Comparison of ENCODE assay signal across 21 cellular contexts in the genomic region with DNA sequence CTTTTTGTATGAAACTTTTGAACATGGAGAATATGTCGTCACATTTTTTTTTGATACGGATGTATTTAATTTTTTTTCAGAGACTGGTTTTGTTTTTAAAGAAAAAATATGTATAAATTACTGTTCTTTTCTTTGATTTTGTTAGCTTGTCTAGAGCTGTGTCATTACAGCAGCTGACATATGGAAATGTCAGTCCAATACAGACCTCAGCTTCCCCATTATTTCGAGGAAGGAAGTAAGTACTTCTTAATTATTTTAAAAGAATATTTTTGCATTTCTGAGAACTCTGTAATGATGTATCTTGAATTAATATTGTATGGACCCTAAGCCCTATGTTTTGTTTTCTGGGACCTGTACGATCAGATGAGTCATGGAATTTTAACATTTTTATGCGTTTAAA. TPM values are rescaled to one million over a fixed set of nuclear protein-coding genes. Genes with fewer than 3 reads are reported as not detected.
DNase-seq lines count a peak whose midpoint lies in the region; ATAC-seq and TF ChIP-seq lines count a peak whose summit lies in the region.
"Had no signal": no experiment of that assay in that cellular context is flagged by ENCODE, and none has a peak within 500 bp of the region (broad histone marks: within the 10 kb centered on the region; RNA-seq: fewer than 3 reads in every experiment).

No MANE protein-coding gene starts in this region.

- DNase-seq in natural killer cell treated with Interleukin-12 subunit alpha and Interleukin-12 subunit beta and Interleukin-15 and Interleukin-18, amount 100 ng/mL, for 72 hours (ENCODE audit: low spot score), result no peak
- DNase-seq in natural killer cell (no peak), endothelial cell (ENCODE audit: low spot score) (no peak), upper lobe of right lung (no peak), ecto neural progenitor cell (ENCODE audit: low spot score) (no peak), GM19238 (ENCODE audit: insufficient read length, low spot score) (no peak)
- DNase-seq: BE2C; CD8-positive, alpha-beta T cell; DMS79 treated with DMSO at 0.1 percent for 48 hours; NCI-H187 treated with DMSO at 0.1 percent for 48 hours; NCI-H2171; NCI-H446; NCI-H69; NK-92 treated with Interleukin-12 subunit alpha and Interleukin-12 subunit beta, amount 100 ng/mL, for 24 hours; OCI-M1; SJCRH30 had no signal

- H3K79me2 ChIP-seq in Loucy (ENCODE audit: insufficient read depth, low read length), result peaks cover 59% of the 10 kb centered on the region

- peaks cover 17% of the 10 kb centered on the region for H3K4me1 ChIP-seq in Loucy (ENCODE audit: insufficient read depth, low read length, poor library complexity, severe bottlenecking)
- H3K4me1 ChIP-seq in upper lobe of right lung, result peaks cover 4% of the 10 kb centered on the region
- H3K4me1 ChIP-seq: BE2C, SJCRH30 had no signal

- peaks cover 33% of the 10 kb centered on the region for H4K20me1 ChIP-seq in Loucy (ENCODE audit: insufficient read depth, low read length, poor library complexity, severe bottlenecking)

- no peak overlapping the region for H3K4me3 Mint-ChIP-seq in natural killer cell treated with Interleukin-12 subunit alpha and Interleukin-12 subunit beta and Interleukin-15 and Interleukin-18, amount 100 ng/mL, for 72 hours
- H3K4me3 Mint-ChIP-seq in natural killer cell (no peak overlapping the region), endothelial cell (ENCODE audit: unreplicated experiment) (no peak overlapping the region)
- H3K4me3 Mint-ChIP-seq: CD8-positive, alpha-beta T cell had no signal

- ATAC-seq in natural killer cell treated with Interleukin-12 subunit alpha and Interleukin-12 subunit beta and Interleukin-15 and Interleukin-18, amount 100 ng/mL, for 72 hours, result no peak
- ATAC-seq in natural killer cell (no peak), upper lobe of right lung (peak; percentile 47), HG03378 (IDR thresholded peaks at IDR 0.05; ENCODE audit: unreplicated experiment) (no peak)
- ATAC-seq: CD8-positive, alpha-beta T cell; GM12878 had no signal

- no peaks in the 10 kb centered on the region for H3F3A ChIP-seq in Loucy (ENCODE audit: low read depth)

- TF ChIP-seq CTCF in natural killer cell (IDR thresholded peaks at IDR 0.05) (no peak), Loucy (conservative IDR thresholded peaks at IDR 0.05; ENCODE audit: low read length) (no peak), endothelial cell (IDR thresholded peaks at IDR 0.05; ENCODE audit: unreplicated experiment) (no peak), upper lobe of right lung (IDR thresholded peaks at IDR 0.05) (no peak)

- H3K9ac ChIP-seq in Loucy (ENCODE audit: low read depth, low read length, poor library complexity, severe bottlenecking), result no peak overlapping the region
- H3K9ac ChIP-seq: KMS-11 had no signal

- H3K4me1 Mint-ChIP-seq in natural killer cell treated with Interleukin-12 subunit alpha and Interleukin-12 subunit beta and Interleukin-15 and Interleukin-18, amount 100 ng/mL, for 72 hours (ENCODE audit: low read depth in 2 of 2), result peaks cover 24 to 29% of the 10 kb centered on the region in 2 donors
- peaks cover 40 to 51% of the 10 kb centered on the region in 2 donors for H3K4me1 Mint-ChIP-seq in natural killer cell
- peaks cover 2% of the 10 kb centered on the region for H3K4me1 Mint-ChIP-seq in endothelial cell (ENCODE audit: unreplicated experiment)

- H3K4me3 ChIP-seq in Loucy (ENCODE audit: low read length, poor library complexity, severe bottlenecking) (peak overlapping the region; percentile 44), upper lobe of right lung (no peak overlapping the region)
- H3K4me3 ChIP-seq: GM12878, SJCRH30 had no signal

- H3K9me3 ChIP-seq in Loucy (ENCODE audit: insufficient read depth, low read depth, low read length), result peaks cover 20% of the 10 kb centered on the region
- peaks cover 6% of the 10 kb centered on the region for H3K9me3 ChIP-seq in upper lobe of right lung
- H3K9me3 ChIP-seq: BE2C had no signal

- H3K9me2 ChIP-seq in Loucy (replicated peaks; ENCODE audit: low read depth, low read length), result no peaks in the 10 kb centered on the region

- H3K9me3 Mint-ChIP-seq in natural killer cell treated with Interleukin-12 subunit alpha and Interleukin-12 subunit beta and Interleukin-15 and Interleukin-18, amount 100 ng/mL, for 72 hours, result peaks cover 7% of the 10 kb centered on the region
- peaks cover 0 to 11% of the 10 kb centered on the region in 2 donors for H3K9me3 Mint-ChIP-seq in natural killer cell
- H3K9me3 Mint-ChIP-seq in endothelial cell (ENCODE audit: unreplicated experiment), result no peaks in the 10 kb centered on the region

- H3K36me3 ChIP-seq in Loucy (ENCODE audit: insufficient read depth, low read length) (peaks cover 52% of the 10 kb centered on the region), upper lobe of right lung (peaks cover 58% of the 10 kb centered on the region)

- H3K27me3 ChIP-seq in Loucy (ENCODE audit: insufficient read depth, low read length, poor library complexity, severe bottlenecking), result no peaks in the 10 kb centered on the region
- no peaks in the 10 kb centered on the region for H3K27me3 ChIP-seq in upper lobe of right lung
- H3K27me3 ChIP-seq: BE2C, SJCRH30 had no signal

- H3K27me3 Mint-ChIP-seq in natural killer cell treated with Interleukin-12 subunit alpha and Interleukin-12 subunit beta and Interleukin-15 and Interleukin-18, amount 100 ng/mL, for 72 hours, result no peaks in the 10 kb centered on the region
- H3K27me3 Mint-ChIP-seq in natural killer cell (ENCODE audit: low read depth in 2 of 2) (no peaks in the 10 kb centered on the region), endothelial cell (ENCODE audit: unreplicated experiment) (no peaks in the 10 kb centered on the region)

- H3K36me3 Mint-ChIP-seq in natural killer cell treated with Interleukin-12 subunit alpha and Interleukin-12 subunit beta and Interleukin-15 and Interleukin-18, amount 100 ng/mL, for 72 hours, result peaks cover 38% of the 10 kb centered on the region
- H3K36me3 Mint-ChIP-seq in natural killer cell (peaks cover 34% of the 10 kb centered on the region), endothelial cell (ENCODE audit: low read depth, unreplicated experiment) (peaks cover 33% of the 10 kb centered on the region)

- peak overlapping the region; percentile 66 for H3K4me2 ChIP-seq in Loucy (ENCODE audit: low read depth, low read length, poor library complexity, severe bottlenecking)
- H3K4me2 ChIP-seq: KMS-11 had no signal

- peak overlapping the region; percentile 60 to 77 for H3K27ac Mint-ChIP-seq in natural killer cell treated with Interleukin-12 subunit alpha and Interleukin-12 subunit beta and Interleukin-15 and Interleukin-18, amount 100 ng/mL, for 72 hours
- peak overlapping the region in 1 of 2 donors; percentile 98 for H3K27ac Mint-ChIP-seq in natural killer cell
- peak overlapping the region; percentile 12 for H3K27ac Mint-ChIP-seq in endothelial cell (ENCODE audit: unreplicated experiment)
- H3K27ac Mint-ChIP-seq: CD8-positive, alpha-beta T cell had no signal

- intact Hi-C loops in natural killer cell (cut with micrococcal nuclease) (loop anchor here (10.0 kb wide), 2 partner anchors 105 to 785 kb away; a partner anchor contains a TSS), upper lobe of right lung (cut with DNase I) (no loop called here)

- no peak overlapping the region for H3K27ac ChIP-seq in upper lobe of right lung
- H3K27ac ChIP-seq: KMS-11, RWPE1, SJCRH30 had no signal

- H2AFZ ChIP-seq in Loucy (ENCODE audit: low read length), result no peak overlapping the region

RNA-seq across cellular contexts. Expression of a gene that starts 7.6 kb away (rescaled TPM):
- total RNA-seq in natural killer cell treated with Interleukin-12 subunit alpha and Interleukin-12 subunit beta and Interleukin-15 and Interleukin-18, amount 100 ng/mL, for 72 hours, result 100 to 1,000 TPM; 118 to 144 TPM
- total RNA-seq in natural killer cell (100 to 1,000 TPM; 219 to 296 (median 272) TPM), endothelial cell (ENCODE audit: unreplicated experiment) (53.1 TPM), upper lobe of right lung (65.7 TPM)
